Comparison of ENCODE assay signal across 2 cellular contexts in genomic region chr5:7917130-7918123, GRCh38.
A peak's percentile ranks its signal among the peaks of the same experiment; 100 is the strongest.
TF ChIP-seq lines count a peak whose summit lies in the region.

No MANE protein-coding gene starts in this region.

TF ChIP-seq in HepG2, 621 proteins besides CTCF, POLR2A, EP300 and RAD21:
- TF ChIP-seq KAT8 (CRISPR knock-in tag; IDR thresholded peaks at IDR 0.05): no peak
- no peak for TF ChIP-seq NONO (IDR thresholded peaks at IDR 0.05)
- TF ChIP-seq NONO (CRISPR knock-in tag; conservative IDR thresholded peaks at IDR 0.05): no peak
- no peak for TF ChIP-seq EEA1 (CRISPR knock-in tag; IDR thresholded peaks at IDR 0.05; ENCODE audit: borderline replicate concordance)
- TF ChIP-seq ZNF556 (CRISPR knock-in tag; IDR thresholded peaks at IDR 0.05; ENCODE audit: borderline replicate concordance): no peak
- no peak for TF ChIP-seq ZNF644 (CRISPR knock-in tag; IDR thresholded peaks at IDR 0.05; ENCODE audit: low read depth)
- no peak for TF ChIP-seq ZNF333 (CRISPR knock-in tag; IDR thresholded peaks at IDR 0.05; ENCODE audit: borderline replicate concordance)
- no peak for TF ChIP-seq FOXP4 (CRISPR knock-in tag; IDR thresholded peaks at IDR 0.05)
- no peak for TF ChIP-seq RBM39 (IDR thresholded peaks at IDR 0.05; ENCODE audit: low read depth, low read length, poor library complexity, severe bottlenecking)
- peak in 1 of 2 experiments; percentile 26; a peak in 1 of 4 replicates for TF ChIP-seq MAFK (conservative IDR thresholded peaks at IDR 0.05 in 1 of 2, IDR thresholded peaks at IDR 0.05 in 1 of 2; ENCODE audit: low read length in 2 of 2)
- no peak for TF ChIP-seq ZMYM2 (CRISPR knock-in tag; IDR thresholded peaks at IDR 0.05)
- peak; percentile 36; the same call in 1 of the 2 replicates for TF ChIP-seq MAFF (IDR thresholded peaks at IDR 0.05; ENCODE audit: low read depth, low read length)
- TF ChIP-seq BCL3 (CRISPR knock-in tag; IDR thresholded peaks at IDR 0.05): no peak
- TF ChIP-seq JARID2 (CRISPR knock-in tag; IDR thresholded peaks at IDR 0.05; ENCODE audit: insufficient replicate concordance): no peak

TF ChIP-seq in K562, 482 proteins besides CTCF, POLR2A, EP300 and RAD21:
- peak; percentile 47; the same call in 1 of the 2 replicates for TF ChIP-seq MAFG (tag; conservative IDR thresholded peaks at IDR 0.05)
- peak; percentile 85 for TF ChIP-seq ZNF316 (IDR thresholded peaks at IDR 0.05)
- TF ChIP-seq ADNP (tag; IDR thresholded peaks at IDR 0.05): no peak
- TF ChIP-seq C11orf30 (IDR thresholded peaks at IDR 0.05; ENCODE audit: low read depth): peak; percentile 59; the same call in 1 of the 2 replicates
- no peak for TF ChIP-seq RHOXF2B (CRISPR knock-in tag; conservative IDR thresholded peaks at IDR 0.05)
- TF ChIP-seq POU5F1 (IDR thresholded peaks at IDR 0.05; ENCODE audit: borderline replicate concordance, low read depth, low read length, partially characterized antibody): no peak
- TF ChIP-seq CEBPG (CRISPR knock-in tag; IDR thresholded peaks at IDR 0.05): no peak
- TF ChIP-seq CEBPG (tag; conservative IDR thresholded peaks at IDR 0.05 in 1 of 2, IDR thresholded peaks at IDR 0.05 in 1 of 2): peak; percentile 27 to 53; a peak in 2 of 4 replicates
- TF ChIP-seq CEBPB (tag; IDR thresholded peaks at IDR 0.05): peak; percentile 69
- peak; percentile 35 for TF ChIP-seq ATF3 (IDR thresholded peaks at IDR 0.05)
- no peak for TF ChIP-seq ATF3 (CRISPR knock-in tag; conservative IDR thresholded peaks at IDR 0.05)
